1 cellular context compared by ENCODE assay signal in the genomic region with DNA sequence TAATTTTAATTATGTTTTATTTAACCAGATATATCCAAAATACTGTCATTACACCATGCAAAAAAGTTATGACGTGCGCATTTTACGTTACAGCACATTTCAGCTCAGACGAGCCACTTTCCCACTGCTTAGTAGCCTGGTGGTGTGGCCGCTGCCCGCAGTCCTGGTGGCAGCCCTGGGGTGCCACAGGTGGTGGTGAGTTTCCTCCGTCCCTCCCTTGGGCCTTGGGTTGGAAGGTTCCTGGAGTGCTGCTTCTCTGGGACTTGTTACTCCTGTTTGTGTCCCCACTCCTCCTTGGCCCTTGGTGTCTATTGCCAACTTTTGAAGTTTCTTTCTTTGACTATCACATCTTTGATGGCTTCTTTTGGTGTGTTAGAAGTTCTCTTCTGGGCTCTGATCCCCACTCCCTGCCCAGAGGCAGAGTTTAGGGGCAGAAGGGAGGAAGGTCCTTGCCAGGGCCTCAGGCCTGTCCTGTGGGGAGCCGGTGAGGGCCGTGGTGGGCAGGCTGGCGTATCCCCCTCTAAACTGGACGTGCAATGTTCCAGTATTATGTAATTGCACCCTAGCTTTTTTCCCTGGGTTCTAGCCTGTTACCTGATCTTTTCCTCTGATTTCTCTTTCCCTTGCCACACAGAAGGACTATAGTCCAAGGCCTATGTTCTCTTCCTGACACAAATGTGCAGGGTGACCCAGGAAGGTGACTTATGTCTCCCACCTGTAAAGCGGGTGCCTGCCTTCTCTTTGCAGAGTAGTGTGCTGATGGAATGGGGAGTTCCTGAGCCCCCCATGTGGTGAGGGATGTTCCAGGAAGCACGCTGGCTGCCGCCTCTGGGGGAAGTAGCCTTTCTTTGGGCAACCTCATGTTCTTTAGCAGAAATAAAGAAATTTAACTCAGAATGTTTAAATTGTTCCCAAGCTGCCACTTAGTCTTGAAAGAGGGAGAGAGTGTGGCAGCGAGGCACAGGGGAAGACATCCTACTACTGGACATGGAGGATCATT.
A peak's percentile ranks its signal among the peaks of the same experiment; 100 is the strongest.
TF ChIP-seq lines count a peak whose summit lies in the region.

No MANE protein-coding gene starts in this region.

TF ChIP-seq in HepG2, 621 proteins besides CTCF, POLR2A, EP300 and RAD21 (continued from another document):
- TF ChIP-seq HNF4G (IDR thresholded peaks at IDR 0.05; ENCODE audit: borderline replicate concordance, low read depth, low read length) (no peak), HNF4G (CRISPR knock-in tag; IDR thresholded peaks at IDR 0.05; ENCODE audit: borderline replicate concordance, low read depth) (0 out of 2 replicates have a peak, but pooled peaks have one; percentile 30), KLF13 (CRISPR knock-in tag; IDR thresholded peaks at IDR 0.05) (no peak), ZFP90 (CRISPR knock-in tag; IDR thresholded peaks at IDR 0.05; ENCODE audit: borderline replicate concordance) (no peak), ZNF546 (CRISPR knock-in tag; conservative IDR thresholded peaks at IDR 0.05) (no peak), ERF (CRISPR knock-in tag; IDR thresholded peaks at IDR 0.05) (no peak), ESRRA (CRISPR knock-in tag; IDR thresholded peaks at IDR 0.05; ENCODE audit: low read depth) (0 out of 2 replicates have a peak, but pooled peaks have one; percentile 33), NR2F6 (IDR thresholded peaks at IDR 0.05) (no peak), NR2F6 (CRISPR knock-in tag; IDR thresholded peaks at IDR 0.05) (no peak), TSC22D2 (CRISPR knock-in tag; IDR thresholded peaks at IDR 0.05; ENCODE audit: borderline replicate concordance) (no peak), MIER2 (CRISPR knock-in tag; IDR thresholded peaks at IDR 0.05) (no peak), MAFK (conservative IDR thresholded peaks at IDR 0.05 in 1 of 2, IDR thresholded peaks at IDR 0.05 in 1 of 2; ENCODE audit: low read length in 2 of 2) (no peak), ZKSCAN8 (CRISPR knock-in tag; IDR thresholded peaks at IDR 0.05; ENCODE audit: borderline replicate concordance) (no peak), RARG (CRISPR knock-in tag; IDR thresholded peaks at IDR 0.05; ENCODE audit: low read depth) (no peak), RBM39 (IDR thresholded peaks at IDR 0.05; ENCODE audit: low read depth, low read length, poor library complexity, severe bottlenecking) (no peak), ZBTB38 (CRISPR knock-in tag; IDR thresholded peaks at IDR 0.05) (no peak), PHF8 (CRISPR knock-in tag; IDR thresholded peaks at IDR 0.05) (0 out of 2 replicates have a peak, but pooled peaks have one; percentile 1), RFX5 (IDR thresholded peaks at IDR 0.05; ENCODE audit: low read depth, low read length) (no peak), MTA1 (CRISPR knock-in tag; IDR thresholded peaks at IDR 0.05; ENCODE audit: borderline replicate concordance) (0 out of 2 replicates have a peak, but pooled peaks have one; percentile 29), TOE1 (CRISPR knock-in tag; IDR thresholded peaks at IDR 0.05) (no peak), STAG1 (CRISPR knock-in tag; IDR thresholded peaks at IDR 0.05) (no peak), ZNF773 (CRISPR knock-in tag; IDR thresholded peaks at IDR 0.05; ENCODE audit: borderline replicate concordance) (no peak), ZBTB7B (CRISPR knock-in tag; IDR thresholded peaks at IDR 0.05) (peak; percentile 44; the same call in 1 of the 2 replicates), NR2C2 (CRISPR knock-in tag; IDR thresholded peaks at IDR 0.05; ENCODE audit: borderline replicate concordance) (no peak), NFE2 (CRISPR knock-in tag; IDR thresholded peaks at IDR 0.05) (no peak), ZNF124 (CRISPR knock-in tag; IDR thresholded peaks at IDR 0.05) (no peak)
- TF ChIP-seq, protein P1, sequence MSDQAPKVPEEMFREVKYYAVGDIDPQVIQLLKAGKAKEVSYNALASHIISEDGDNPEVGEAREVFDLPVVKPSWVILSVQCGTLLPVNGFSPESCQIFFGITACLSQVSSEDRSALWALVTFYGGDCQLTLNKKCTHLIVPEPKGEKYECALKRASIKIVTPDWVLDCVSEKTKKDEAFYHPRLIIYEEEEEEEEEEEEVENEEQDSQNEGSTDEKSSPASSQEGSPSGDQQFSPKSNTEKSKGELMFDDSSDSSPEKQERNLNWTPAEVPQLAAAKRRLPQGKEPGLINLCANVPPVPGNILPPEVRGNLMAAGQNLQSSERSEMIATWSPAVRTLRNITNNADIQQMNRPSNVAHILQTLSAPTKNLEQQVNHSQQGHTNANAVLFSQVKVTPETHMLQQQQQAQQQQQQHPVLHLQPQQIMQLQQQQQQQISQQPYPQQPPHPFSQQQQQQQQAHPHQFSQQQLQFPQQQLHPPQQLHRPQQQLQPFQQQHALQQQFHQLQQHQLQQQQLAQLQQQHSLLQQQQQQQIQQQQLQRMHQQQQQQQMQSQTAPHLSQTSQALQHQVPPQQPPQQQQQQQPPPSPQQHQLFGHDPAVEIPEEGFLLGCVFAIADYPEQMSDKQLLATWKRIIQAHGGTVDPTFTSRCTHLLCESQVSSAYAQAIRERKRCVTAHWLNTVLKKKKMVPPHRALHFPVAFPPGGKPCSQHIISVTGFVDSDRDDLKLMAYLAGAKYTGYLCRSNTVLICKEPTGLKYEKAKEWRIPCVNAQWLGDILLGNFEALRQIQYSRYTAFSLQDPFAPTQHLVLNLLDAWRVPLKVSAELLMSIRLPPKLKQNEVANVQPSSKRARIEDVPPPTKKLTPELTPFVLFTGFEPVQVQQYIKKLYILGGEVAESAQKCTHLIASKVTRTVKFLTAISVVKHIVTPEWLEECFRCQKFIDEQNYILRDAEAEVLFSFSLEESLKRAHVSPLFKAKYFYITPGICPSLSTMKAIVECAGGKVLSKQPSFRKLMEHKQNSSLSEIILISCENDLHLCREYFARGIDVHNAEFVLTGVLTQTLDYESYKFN (CRISPR knock-in tag; conservative IDR thresholded peaks at IDR 0.05) = peak; percentile 41; the same call in 1 of the 2 replicates
- TF ChIP-seq, protein P2, sequence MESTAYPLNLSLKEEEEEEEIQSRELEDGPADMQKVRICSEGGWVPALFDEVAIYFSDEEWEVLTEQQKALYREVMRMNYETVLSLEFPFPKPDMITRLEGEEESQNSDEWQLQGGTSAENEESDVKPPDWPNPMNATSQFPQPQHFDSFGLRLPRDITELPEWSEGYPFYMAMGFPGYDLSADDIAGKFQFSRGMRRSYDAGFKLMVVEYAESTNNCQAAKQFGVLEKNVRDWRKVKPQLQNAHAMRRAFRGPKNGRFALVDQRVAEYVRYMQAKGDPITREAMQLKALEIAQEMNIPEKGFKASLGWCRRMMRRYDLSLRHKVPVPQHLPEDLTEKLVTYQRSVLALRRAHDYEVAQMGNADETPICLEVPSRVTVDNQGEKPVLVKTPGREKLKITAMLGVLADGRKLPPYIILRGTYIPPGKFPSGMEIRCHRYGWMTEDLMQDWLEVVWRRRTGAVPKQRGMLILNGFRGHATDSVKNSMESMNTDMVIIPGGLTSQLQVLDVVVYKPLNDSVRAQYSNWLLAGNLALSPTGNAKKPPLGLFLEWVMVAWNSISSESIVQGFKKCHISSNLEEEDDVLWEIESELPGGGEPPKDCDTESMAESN (CRISPR knock-in tag; conservative IDR thresholded peaks at IDR 0.05) = no peak
- TF ChIP-seq, protein P3, sequence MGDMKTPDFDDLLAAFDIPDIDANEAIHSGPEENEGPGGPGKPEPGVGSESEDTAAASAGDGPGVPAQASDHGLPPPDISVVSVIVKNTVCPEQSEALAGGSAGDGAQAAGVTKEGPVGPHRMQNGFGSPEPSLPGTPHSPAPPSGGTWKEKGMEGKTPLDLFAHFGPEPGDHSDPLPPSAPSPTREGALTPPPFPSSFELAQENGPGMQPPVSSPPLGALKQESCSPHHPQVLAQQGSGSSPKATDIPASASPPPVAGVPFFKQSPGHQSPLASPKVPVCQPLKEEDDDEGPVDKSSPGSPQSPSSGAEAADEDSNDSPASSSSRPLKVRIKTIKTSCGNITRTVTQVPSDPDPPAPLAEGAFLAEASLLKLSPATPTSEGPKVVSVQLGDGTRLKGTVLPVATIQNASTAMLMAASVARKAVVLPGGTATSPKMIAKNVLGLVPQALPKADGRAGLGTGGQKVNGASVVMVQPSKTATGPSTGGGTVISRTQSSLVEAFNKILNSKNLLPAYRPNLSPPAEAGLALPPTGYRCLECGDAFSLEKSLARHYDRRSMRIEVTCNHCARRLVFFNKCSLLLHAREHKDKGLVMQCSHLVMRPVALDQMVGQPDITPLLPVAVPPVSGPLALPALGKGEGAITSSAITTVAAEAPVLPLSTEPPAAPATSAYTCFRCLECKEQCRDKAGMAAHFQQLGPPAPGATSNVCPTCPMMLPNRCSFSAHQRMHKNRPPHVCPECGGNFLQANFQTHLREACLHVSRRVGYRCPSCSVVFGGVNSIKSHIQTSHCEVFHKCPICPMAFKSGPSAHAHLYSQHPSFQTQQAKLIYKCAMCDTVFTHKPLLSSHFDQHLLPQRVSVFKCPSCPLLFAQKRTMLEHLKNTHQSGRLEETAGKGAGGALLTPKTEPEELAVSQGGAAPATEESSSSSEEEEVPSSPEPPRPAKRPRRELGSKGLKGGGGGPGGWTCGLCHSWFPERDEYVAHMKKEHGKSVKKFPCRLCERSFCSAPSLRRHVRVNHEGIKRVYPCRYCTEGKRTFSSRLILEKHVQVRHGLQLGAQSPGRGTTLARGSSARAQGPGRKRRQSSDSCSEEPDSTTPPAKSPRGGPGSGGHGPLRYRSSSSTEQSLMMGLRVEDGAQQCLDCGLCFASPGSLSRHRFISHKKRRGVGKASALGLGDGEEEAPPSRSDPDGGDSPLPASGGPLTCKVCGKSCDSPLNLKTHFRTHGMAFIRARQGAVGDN (CRISPR knock-in tag; IDR thresholded peaks at IDR 0.05) = peak; percentile 43; the same call in 1 of the 2 replicates
- TF ChIP-seq, protein P4, sequence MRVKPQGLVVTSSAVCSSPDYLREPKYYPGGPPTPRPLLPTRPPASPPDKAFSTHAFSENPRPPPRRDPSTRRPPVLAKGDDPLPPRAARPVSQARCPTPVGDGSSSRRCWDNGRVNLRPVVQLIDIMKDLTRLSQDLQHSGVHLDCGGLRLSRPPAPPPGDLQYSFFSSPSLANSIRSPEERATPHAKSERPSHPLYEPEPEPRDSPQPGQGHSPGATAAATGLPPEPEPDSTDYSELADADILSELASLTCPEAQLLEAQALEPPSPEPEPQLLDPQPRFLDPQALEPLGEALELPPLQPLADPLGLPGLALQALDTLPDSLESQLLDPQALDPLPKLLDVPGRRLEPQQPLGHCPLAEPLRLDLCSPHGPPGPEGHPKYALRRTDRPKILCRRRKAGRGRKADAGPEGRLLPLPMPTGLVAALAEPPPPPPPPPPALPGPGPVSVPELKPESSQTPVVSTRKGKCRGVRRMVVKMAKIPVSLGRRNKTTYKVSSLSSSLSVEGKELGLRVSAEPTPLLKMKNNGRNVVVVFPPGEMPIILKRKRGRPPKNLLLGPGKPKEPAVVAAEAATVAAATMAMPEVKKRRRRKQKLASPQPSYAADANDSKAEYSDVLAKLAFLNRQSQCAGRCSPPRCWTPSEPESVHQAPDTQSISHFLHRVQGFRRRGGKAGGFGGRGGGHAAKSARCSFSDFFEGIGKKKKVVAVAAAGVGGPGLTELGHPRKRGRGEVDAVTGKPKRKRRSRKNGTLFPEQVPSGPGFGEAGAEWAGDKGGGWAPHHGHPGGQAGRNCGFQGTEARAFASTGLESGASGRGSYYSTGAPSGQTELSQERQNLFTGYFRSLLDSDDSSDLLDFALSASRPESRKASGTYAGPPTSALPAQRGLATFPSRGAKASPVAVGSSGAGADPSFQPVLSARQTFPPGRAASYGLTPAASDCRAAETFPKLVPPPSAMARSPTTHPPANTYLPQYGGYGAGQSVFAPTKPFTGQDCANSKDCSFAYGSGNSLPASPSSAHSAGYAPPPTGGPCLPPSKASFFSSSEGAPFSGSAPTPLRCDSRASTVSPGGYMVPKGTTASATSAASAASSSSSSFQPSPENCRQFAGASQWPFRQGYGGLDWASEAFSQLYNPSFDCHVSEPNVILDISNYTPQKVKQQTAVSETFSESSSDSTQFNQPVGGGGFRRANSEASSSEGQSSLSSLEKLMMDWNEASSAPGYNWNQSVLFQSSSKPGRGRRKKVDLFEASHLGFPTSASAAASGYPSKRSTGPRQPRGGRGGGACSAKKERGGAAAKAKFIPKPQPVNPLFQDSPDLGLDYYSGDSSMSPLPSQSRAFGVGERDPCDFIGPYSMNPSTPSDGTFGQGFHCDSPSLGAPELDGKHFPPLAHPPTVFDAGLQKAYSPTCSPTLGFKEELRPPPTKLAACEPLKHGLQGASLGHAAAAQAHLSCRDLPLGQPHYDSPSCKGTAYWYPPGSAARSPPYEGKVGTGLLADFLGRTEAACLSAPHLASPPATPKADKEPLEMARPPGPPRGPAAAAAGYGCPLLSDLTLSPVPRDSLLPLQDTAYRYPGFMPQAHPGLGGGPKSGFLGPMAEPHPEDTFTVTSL (CRISPR knock-in tag; IDR thresholded peaks at IDR 0.05; ENCODE audit: borderline replicate concordance) = no peak; the same call in 1 of the 2 replicates
- TF ChIP-seq, protein P5, sequence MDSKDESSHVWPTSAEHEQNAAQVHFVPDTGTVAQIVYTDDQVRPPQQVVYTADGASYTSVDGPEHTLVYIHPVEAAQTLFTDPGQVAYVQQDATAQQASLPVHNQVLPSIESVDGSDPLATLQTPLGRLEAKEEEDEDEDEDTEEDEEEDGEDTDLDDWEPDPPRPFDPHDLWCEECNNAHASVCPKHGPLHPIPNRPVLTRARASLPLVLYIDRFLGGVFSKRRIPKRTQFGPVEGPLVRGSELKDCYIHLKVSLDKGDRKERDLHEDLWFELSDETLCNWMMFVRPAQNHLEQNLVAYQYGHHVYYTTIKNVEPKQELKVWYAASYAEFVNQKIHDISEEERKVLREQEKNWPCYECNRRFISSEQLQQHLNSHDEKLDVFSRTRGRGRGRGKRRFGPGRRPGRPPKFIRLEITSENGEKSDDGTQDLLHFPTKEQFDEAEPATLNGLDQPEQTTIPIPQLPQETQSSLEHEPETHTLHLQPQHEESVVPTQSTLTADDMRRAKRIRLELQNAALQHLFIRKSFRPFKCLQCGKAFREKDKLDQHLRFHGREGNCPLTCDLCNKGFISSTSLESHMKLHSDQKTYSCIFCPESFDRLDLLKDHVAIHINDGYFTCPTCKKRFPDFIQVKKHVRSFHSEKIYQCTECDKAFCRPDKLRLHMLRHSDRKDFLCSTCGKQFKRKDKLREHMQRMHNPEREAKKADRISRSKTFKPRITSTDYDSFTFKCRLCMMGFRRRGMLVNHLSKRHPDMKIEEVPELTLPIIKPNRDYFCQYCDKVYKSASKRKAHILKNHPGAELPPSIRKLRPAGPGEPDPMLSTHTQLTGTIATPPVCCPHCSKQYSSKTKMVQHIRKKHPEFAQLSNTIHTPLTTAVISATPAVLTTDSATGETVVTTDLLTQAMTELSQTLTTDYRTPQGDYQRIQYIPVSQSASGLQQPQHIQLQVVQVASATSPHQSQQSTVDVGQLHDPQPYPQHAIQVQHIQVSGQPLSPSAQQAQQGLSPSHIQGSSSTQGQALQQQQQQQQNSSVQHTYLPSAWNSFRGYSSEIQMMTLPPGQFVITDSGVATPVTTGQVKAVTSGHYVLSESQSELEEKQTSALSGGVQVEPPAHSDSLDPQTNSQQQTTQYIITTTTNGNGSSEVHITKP (CRISPR knock-in tag; IDR thresholded peaks at IDR 0.05; ENCODE audit: low read depth) = 0 out of 2 replicates have a peak, but pooled peaks have one; percentile 22
- TF ChIP-seq, protein P6, sequence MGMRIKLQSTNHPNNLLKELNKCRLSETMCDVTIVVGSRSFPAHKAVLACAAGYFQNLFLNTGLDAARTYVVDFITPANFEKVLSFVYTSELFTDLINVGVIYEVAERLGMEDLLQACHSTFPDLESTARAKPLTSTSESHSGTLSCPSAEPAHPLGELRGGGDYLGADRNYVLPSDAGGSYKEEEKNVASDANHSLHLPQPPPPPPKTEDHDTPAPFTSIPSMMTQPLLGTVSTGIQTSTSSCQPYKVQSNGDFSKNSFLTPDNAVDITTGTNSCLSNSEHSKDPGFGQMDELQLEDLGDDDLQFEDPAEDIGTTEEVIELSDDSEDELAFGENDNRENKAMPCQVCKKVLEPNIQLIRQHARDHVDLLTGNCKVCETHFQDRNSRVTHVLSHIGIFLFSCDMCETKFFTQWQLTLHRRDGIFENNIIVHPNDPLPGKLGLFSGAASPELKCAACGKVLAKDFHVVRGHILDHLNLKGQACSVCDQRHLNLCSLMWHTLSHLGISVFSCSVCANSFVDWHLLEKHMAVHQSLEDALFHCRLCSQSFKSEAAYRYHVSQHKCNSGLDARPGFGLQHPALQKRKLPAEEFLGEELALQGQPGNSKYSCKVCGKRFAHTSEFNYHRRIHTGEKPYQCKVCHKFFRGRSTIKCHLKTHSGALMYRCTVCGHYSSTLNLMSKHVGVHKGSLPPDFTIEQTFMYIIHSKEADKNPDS (CRISPR knock-in tag; IDR thresholded peaks at IDR 0.05) = no peak
